18 cellular contexts compared by ENCODE assay signal in the genomic region with DNA sequence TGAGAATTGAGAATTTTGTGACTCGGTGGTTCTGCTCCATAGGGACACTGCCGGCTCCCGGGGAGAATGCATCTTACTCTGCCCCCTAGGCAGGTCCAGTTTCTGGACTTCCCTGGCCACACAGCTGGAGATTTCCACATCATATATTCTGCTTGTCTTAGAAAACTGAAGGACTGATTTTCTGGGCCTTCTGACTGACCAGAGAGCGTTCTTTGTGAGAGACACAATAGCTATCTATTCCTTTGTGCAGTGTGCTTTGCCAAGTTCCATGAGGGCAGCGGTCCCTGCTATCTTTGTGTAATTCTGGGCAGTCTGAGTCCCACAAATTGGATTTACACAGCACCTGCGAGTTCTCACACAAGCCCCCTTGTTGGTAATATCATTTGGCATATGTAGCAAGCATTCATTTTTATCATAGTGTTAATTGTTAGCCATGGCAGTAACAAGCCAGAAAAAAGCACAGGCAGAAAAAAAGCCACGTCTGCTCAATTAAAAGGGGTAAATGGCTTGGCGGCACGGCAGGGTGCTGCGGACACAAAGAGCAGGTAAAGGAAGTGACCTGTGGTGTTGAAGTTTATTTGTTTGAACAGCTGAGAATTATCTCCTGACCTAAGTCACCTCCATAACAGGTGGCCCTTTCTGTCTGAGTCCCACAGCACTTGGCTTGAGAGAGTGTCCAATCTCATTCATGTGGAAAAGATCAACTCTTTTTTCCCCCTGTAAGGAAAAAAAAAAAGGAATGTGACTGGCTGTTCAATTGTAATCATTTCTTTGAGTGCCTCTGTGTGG.
DNase-seq lines count a peak whose midpoint lies in the region; ATAC-seq and TF ChIP-seq lines count a peak whose summit lies in the region.
"Had no signal": no experiment of that assay in that cellular context is flagged by ENCODE, and none has a peak within 500 bp of the region (broad histone marks: within the 10 kb centered on the region; RNA-seq: fewer than 3 reads in every experiment).

No MANE protein-coding gene starts in this region.

- peak; percentile 59 for ATAC-seq in WTC11
- ATAC-seq: HCT116 had no signal

- peak overlapping the region; percentile 52 for H3K4me3 ChIP-seq in iPS-20b (ENCODE audit: low read length)
- H3K4me3 ChIP-seq: A549, SK-N-MC, smooth muscle cell, upper lobe of right lung had no signal

- no peaks in the 10 kb centered on the region for H3K36me3 ChIP-seq in iPS-20b (ENCODE audit: insufficient read depth, low read depth, low read length)
- H3K36me3 ChIP-seq: upper lobe of right lung had no signal

- H3K4me1 ChIP-seq in iPS-20b (ENCODE audit: insufficient read depth, low read length), result peaks cover 48% of the 10 kb centered on the region
- H3K4me1 ChIP-seq: A549, upper lobe of right lung had no signal

- no peaks in the 10 kb centered on the region for H3K9me3 ChIP-seq in iPS-20b (ENCODE audit: insufficient read depth, low read depth, low read length)
- H3K9me3 ChIP-seq: A549, upper lobe of right lung had no signal

- H3K27ac Mint-ChIP-seq in WTC11, result peak overlapping the region; percentile 7

- H3K9me3 Mint-ChIP-seq in WTC11, result no peaks in the 10 kb centered on the region
- H3K9me3 Mint-ChIP-seq: naive B cell had no signal

- H3K4me1 Mint-ChIP-seq in WTC11, result peaks cover 78% of the 10 kb centered on the region
- H3K4me1 Mint-ChIP-seq: naive B cell had no signal

- H3K27ac ChIP-seq in iPS-20b (ENCODE audit: low read length), result no peak overlapping the region
- H3K27ac ChIP-seq: A549, KMS-11, SK-N-MC, upper lobe of right lung had no signal

- peak overlapping the region; percentile 55; the same call in 1 of the 2 replicates for H3K9ac ChIP-seq in iPS-20b (ENCODE audit: low read depth, low read length)
- H3K9ac ChIP-seq: KMS-11 had no signal

- CTCF ChIA-PET in WTC11 (lab: Charles Lee), result interaction anchor here (0.8 to 1.8 kb wide), 4 partner anchors 9 to 628 kb away, joined by 4 to 6 read pairs (median 4); no protein-coding TSS in a partner anchor

- peaks cover 67% of the 10 kb centered on the region for H3K27me3 Mint-ChIP-seq in WTC11 (ENCODE audit: low read depth)
- H3K27me3 Mint-ChIP-seq: naive B cell had no signal

- DNase-seq in Ammon's horn (ENCODE audit: low spot score) (peak; percentile 91), NCI-H146 (lab: John Stamatoyannopoulos, UW) (peak; percentile 100), WTC11 (ENCODE audit: low spot score) (peak; percentile 64), activated gamma-delta T cell treated with Interleukin-2 at 50 U/mL for 16 hours (no peak), SW 1271 (lab: John Stamatoyannopoulos, UW) (no peak), islet precursor cell (no peak), NCI-H1048 (lab: John Stamatoyannopoulos, UW) (no peak)
- DNase-seq: activated CD4-positive, CD25-positive, alpha-beta regulatory T cell; activated T-cell treated with anti-CD3 and anti-CD28 coated beads, Interleukin-2, amount 50 U/mL, for 1 hour; naive B cell; NCI-H526 treated with DMSO at 0.1 percent for 48 hours; upper lobe of right lung had no signal

- no peak for TF ChIP-seq CTCF in WTC11 (IDR thresholded peaks at IDR 0.05)

- H3K36me3 Mint-ChIP-seq in WTC11, result no peaks in the 10 kb centered on the region; the same call in 1 of the 2 replicates
- H3K36me3 Mint-ChIP-seq: naive B cell had no signal

- peak overlapping the region; percentile 57 for H3K4me3 Mint-ChIP-seq in WTC11
- H3K4me3 Mint-ChIP-seq: naive B cell had no signal

- H3K27me3 ChIP-seq in iPS-20b (ENCODE audit: insufficient read depth, low read length), result peaks cover 61% of the 10 kb centered on the region
- H3K27me3 ChIP-seq: upper lobe of right lung had no signal

- POLR2A ChIA-PET in WTC11 (lab: Charles Lee), result interaction anchor here (0.6 to 0.7 kb wide), 2 partner anchors 9 to 537 kb away, joined by 3 to 5 read pairs; no protein-coding TSS in a partner anchor

TF ChIP-seq in WTC11, 78 proteins besides CTCF, POLR2A, EP300 and RAD21 (continues in another document):
- TF ChIP-seq NR3C1 (CRISPR knock-in tag; conservative IDR thresholded peaks at IDR 0.05; ENCODE audit: low read depth) (no peak), ZNF423 (CRISPR knock-in tag; IDR thresholded peaks at IDR 0.05) (peak; percentile 20; the same call in 1 of the 2 replicates), ZNF219 (CRISPR knock-in tag; IDR thresholded peaks at IDR 0.05; ENCODE audit: borderline replicate concordance) (no peak), ESRRA (CRISPR knock-in tag; IDR thresholded peaks at IDR 0.05; ENCODE audit: borderline replicate concordance) (no peak), FOXK1 (CRISPR knock-in tag; IDR thresholded peaks at IDR 0.05) (0 out of 2 replicates have a peak, but pooled peaks have one; percentile 66), FOXP1 (CRISPR knock-in tag; IDR thresholded peaks at IDR 0.05; ENCODE audit: borderline replicate concordance) (no peak), TEAD4 (CRISPR knock-in tag; IDR thresholded peaks at IDR 0.05) (no peak), TEAD1 (CRISPR knock-in tag; IDR thresholded peaks at IDR 0.05) (no peak; the same call in 1 of the 2 replicates), NR1H2 (CRISPR knock-in tag; IDR thresholded peaks at IDR 0.05) (no peak)
- TF ChIP-seq, protein P1, sequence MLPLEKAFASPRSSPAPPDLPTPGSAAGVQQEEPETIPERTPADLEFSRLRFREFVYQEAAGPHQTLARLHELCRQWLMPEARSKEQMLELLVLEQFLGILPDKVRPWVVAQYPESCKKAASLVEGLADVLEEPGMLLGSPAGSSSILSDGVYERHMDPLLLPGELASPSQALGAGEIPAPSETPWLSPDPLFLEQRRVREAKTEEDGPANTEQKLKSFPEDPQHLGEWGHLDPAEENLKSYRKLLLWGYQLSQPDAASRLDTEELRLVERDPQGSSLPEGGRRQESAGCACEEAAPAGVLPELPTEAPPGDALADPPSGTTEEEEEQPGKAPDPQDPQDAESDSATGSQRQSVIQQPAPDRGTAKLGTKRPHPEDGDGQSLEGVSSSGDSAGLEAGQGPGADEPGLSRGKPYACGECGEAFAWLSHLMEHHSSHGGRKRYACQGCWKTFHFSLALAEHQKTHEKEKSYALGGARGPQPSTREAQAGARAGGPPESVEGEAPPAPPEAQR (CRISPR knock-in tag; IDR thresholded peaks at IDR 0.05), result no peak
- TF ChIP-seq, protein P2, sequence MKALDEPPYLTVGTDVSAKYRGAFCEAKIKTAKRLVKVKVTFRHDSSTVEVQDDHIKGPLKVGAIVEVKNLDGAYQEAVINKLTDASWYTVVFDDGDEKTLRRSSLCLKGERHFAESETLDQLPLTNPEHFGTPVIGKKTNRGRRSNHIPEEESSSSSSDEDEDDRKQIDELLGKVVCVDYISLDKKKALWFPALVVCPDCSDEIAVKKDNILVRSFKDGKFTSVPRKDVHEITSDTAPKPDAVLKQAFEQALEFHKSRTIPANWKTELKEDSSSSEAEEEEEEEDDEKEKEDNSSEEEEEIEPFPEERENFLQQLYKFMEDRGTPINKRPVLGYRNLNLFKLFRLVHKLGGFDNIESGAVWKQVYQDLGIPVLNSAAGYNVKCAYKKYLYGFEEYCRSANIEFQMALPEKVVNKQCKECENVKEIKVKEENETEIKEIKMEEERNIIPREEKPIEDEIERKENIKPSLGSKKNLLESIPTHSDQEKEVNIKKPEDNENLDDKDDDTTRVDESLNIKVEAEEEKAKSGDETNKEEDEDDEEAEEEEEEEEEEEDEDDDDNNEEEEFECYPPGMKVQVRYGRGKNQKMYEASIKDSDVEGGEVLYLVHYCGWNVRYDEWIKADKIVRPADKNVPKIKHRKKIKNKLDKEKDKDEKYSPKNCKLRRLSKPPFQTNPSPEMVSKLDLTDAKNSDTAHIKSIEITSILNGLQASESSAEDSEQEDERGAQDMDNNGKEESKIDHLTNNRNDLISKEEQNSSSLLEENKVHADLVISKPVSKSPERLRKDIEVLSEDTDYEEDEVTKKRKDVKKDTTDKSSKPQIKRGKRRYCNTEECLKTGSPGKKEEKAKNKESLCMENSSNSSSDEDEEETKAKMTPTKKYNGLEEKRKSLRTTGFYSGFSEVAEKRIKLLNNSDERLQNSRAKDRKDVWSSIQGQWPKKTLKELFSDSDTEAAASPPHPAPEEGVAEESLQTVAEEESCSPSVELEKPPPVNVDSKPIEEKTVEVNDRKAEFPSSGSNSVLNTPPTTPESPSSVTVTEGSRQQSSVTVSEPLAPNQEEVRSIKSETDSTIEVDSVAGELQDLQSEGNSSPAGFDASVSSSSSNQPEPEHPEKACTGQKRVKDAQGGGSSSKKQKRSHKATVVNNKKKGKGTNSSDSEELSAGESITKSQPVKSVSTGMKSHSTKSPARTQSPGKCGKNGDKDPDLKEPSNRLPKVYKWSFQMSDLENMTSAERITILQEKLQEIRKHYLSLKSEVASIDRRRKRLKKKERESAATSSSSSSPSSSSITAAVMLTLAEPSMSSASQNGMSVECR (CRISPR knock-in tag; IDR thresholded peaks at IDR 0.05; ENCODE audit: borderline replicate concordance), result no peak
- TF ChIP-seq, protein P3, sequence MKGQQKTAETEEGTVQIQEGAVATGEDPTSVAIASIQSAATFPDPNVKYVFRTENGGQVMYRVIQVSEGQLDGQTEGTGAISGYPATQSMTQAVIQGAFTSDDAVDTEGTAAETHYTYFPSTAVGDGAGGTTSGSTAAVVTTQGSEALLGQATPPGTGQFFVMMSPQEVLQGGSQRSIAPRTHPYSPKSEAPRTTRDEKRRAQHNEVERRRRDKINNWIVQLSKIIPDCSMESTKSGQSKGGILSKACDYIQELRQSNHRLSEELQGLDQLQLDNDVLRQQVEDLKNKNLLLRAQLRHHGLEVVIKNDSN (CRISPR knock-in tag; IDR thresholded peaks at IDR 0.05), result no peak
- TF ChIP-seq, protein P4, sequence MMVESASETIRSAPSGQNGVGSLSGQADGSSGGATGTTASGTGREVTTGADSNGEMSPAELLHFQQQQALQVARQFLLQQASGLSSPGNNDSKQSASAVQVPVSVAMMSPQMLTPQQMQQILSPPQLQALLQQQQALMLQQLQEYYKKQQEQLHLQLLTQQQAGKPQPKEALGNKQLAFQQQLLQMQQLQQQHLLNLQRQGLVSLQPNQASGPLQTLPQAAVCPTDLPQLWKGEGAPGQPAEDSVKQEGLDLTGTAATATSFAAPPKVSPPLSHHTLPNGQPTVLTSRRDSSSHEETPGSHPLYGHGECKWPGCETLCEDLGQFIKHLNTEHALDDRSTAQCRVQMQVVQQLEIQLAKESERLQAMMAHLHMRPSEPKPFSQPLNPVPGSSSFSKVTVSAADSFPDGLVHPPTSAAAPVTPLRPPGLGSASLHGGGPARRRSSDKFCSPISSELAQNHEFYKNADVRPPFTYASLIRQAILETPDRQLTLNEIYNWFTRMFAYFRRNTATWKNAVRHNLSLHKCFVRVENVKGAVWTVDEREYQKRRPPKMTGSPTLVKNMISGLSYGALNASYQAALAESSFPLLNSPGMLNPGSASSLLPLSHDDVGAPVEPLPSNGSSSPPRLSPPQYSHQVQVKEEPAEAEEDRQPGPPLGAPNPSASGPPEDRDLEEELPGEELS (CRISPR knock-in tag; IDR thresholded peaks at IDR 0.05), result peak; percentile 48; the same call in 1 of the 2 replicates

Comparison
In these comparisons a context has a peak if more than half of its experiments do, and no peak if none do; other contexts are left out.
1. DNase-seq: peak in Ammon's horn (single experiment), NCI-H146 (single experiment) and WTC11 (single experiment); none in activated gamma-delta T cell treated with Interleukin-2 at 50 U/mL for 16 hours (single experiment), SW 1271 (0 of 2), islet precursor cell (single experiment) and NCI-H1048 (single experiment).